27 cellular contexts compared by ENCODE assay signal in genomic region chr5:111820072-111820471, GRCh38.
DNase-seq lines count a peak whose midpoint lies in the region; TF ChIP-seq lines count a peak whose summit lies in the region.
"Had no signal": no experiment of that assay in that cellular context is flagged by ENCODE, and none has a peak within 500 bp of the region (broad histone marks: within the 10 kb centered on the region; RNA-seq: fewer than 3 reads in every experiment).

No MANE protein-coding gene starts in this region.

- H3K9me3 Mint-ChIP-seq in HFFc6: peaks cover 5% of the 10 kb centered on the region
- H3K9me3 Mint-ChIP-seq: CD4-positive, alpha-beta T cell had no signal

- H3K4me3 ChIP-seq in OCI-LY3 (ENCODE audit: low read length): no peak overlapping the region
- no peak overlapping the region for H3K4me3 ChIP-seq in lower leg skin (ENCODE audit: low read depth, poor library complexity, severe bottlenecking)
- no peak overlapping the region for H3K4me3 ChIP-seq in suprapubic skin
- H3K4me3 ChIP-seq: thyroid gland had no signal

- no peak overlapping the region for H3K27ac ChIP-seq in OCI-LY3 (ENCODE audit: low read length)
- H3K27ac ChIP-seq in suprapubic skin: no peak overlapping the region
- H3K27ac ChIP-seq: HL-60, thyroid gland had no signal

- H2AFZ ChIP-seq in OCI-LY3 (ENCODE audit: low read depth, low read length): no peak overlapping the region

- peaks cover 11% of the 10 kb centered on the region; the same call in 1 of the 2 replicates for H3K36me3 Mint-ChIP-seq in HFFc6 (ENCODE audit: low read depth)
- H3K36me3 Mint-ChIP-seq: IgD-negative memory B cell, natural killer cell had no signal

- H3K27ac Mint-ChIP-seq in HFFc6: no peak overlapping the region
- H3K27ac Mint-ChIP-seq: CD4-positive, alpha-beta T cell; IgD-negative memory B cell; mesothelial cell of epicardium; natural killer cell; T-helper 17 cell had no signal

- WGBS in lower leg skin, 2 donors: 80 to 85% methylated on average over 5 of the region's 5 CpGs
- 85% methylated on average over 5 of the region's 5 CpGs for WGBS in suprapubic skin

- H3K36me3 ChIP-seq in OCI-LY3 (replicated peaks; ENCODE audit: low read depth, low read length): no peaks in the 10 kb centered on the region
- H3K36me3 ChIP-seq in suprapubic skin: no peaks in the 10 kb centered on the region
- H3K36me3 ChIP-seq: thyroid gland had no signal

- TF ChIP-seq CTCF in HFFc6 (IDR thresholded peaks at IDR 0.05) (peak; percentile 15; the same call in 1 of the 2 replicates), OCI-LY3 (IDR thresholded peaks at IDR 0.05; ENCODE audit: low read depth, low read length) (peak; percentile 22), lower leg skin (IDR thresholded peaks at IDR 0.05) (no peak), suprapubic skin (IDR thresholded peaks at IDR 0.05) (no peak)

- intact Hi-C loops in lower leg skin (cut with DNase I; ENCODE audit: low total_unique reads): no loop called here

- H3K4me1 Mint-ChIP-seq in HFFc6 (ENCODE audit: low read depth): peaks cover 5% of the 10 kb centered on the region; the same call in 1 of the 2 replicates
- H3K4me1 Mint-ChIP-seq: IgD-negative memory B cell, natural killer cell, T-helper 17 cell had no signal

- DNase-seq in AML-193 (lab: John Stamatoyannopoulos, UW) (peak; percentile 5 to 15), HFFc6 (no peak), fibroblast of gingiva (ENCODE audit: low read depth) (peak; percentile 12), lower leg skin (ENCODE audit: low spot score in 2 of 2) (no peak), LoVo (ENCODE audit: low spot score) (no peak), suprapubic skin (ENCODE audit: low spot score in 2 of 2) (no peak)
- no peak for DNase-seq in stimulated activated CD4-positive, alpha-beta T cell treated with anti-CD3 and anti-CD28 coated beads, Interleukin-1b, Interleukin-23, amount 100 ng/mL, for 48 hours
- DNase-seq: activated naive CD4-positive, alpha-beta T cell; activated T-cell treated with anti-CD3 and anti-CD28 coated beads, Interleukin-2, amount 50 U/mL, for 1 hour; aorta; CD4-positive, alpha-beta T cell; DMS79; effector CD8-positive, alpha-beta T cell; left colon; natural killer cell; NCI-H1092 treated with DMSO at 0.1 percent for 48 hours; NCI-H2081 treated with DMSO at 0.1 percent for 48 hours; NCI-H524; posterior cingulate gyrus; stimulated activated CD4-positive, alpha-beta T cell treated with anti-CD3 and anti-CD28 coated beads, Interleukin-2, amount 100 ng/mL, for 24 hours; stimulated activated naive CD4-positive, alpha-beta T cell; T-helper 17 cell; thyroid gland had no signal

- H3K9me3 ChIP-seq in OCI-LY3 (ENCODE audit: insufficient read depth, low read length) (no peaks in the 10 kb centered on the region), suprapubic skin (no peaks in the 10 kb centered on the region)
- H3K9me3 ChIP-seq: thyroid gland had no signal

- TF ChIP-seq POLR2A in lower leg skin (IDR thresholded peaks at IDR 0.05) (no peak), suprapubic skin (IDR thresholded peaks at IDR 0.05) (no peak)

- no peaks in the 10 kb centered on the region for H4K20me1 ChIP-seq in OCI-LY3 (ENCODE audit: insufficient read depth, low read length)

- no peaks in the 10 kb centered on the region for H3K27me3 ChIP-seq in OCI-LY3 (ENCODE audit: low read depth, low read length)
- H3K27me3 ChIP-seq in suprapubic skin: no peaks in the 10 kb centered on the region
- H3K27me3 ChIP-seq: thyroid gland had no signal

- no peaks in the 10 kb centered on the region for H3K4me1 ChIP-seq in OCI-LY3 (ENCODE audit: low read length)
- no peaks in the 10 kb centered on the region for H3K4me1 ChIP-seq in suprapubic skin
- H3K4me1 ChIP-seq: thyroid gland had no signal

- no peaks in the 10 kb centered on the region for H3K79me2 ChIP-seq in OCI-LY3 (ENCODE audit: low read length)

- H3K4me2 ChIP-seq in OCI-LY3 (ENCODE audit: low read length): no peak overlapping the region

- H3K4me3 Mint-ChIP-seq in HFFc6: no peak overlapping the region
- H3K4me3 Mint-ChIP-seq: CD4-positive, alpha-beta T cell; IgD-negative memory B cell; mesothelial cell of epicardium; natural killer cell; T-helper 17 cell had no signal

- no peaks in the 10 kb centered on the region; the same call in 1 of the 2 replicates for H3K27me3 Mint-ChIP-seq in HFFc6 (ENCODE audit: insufficient read depth)
- H3K27me3 Mint-ChIP-seq: CD4-positive, alpha-beta T cell; IgD-negative memory B cell; T-helper 17 cell had no signal

- H3K9ac ChIP-seq in OCI-LY3 (ENCODE audit: low read length): no peak overlapping the region

- no peak for TF ChIP-seq EP300 in suprapubic skin (IDR thresholded peaks at IDR 0.05)

Comparison
In these comparisons a context has a peak if more than half of its experiments do, and no peak if none do; other contexts are left out.
1. DNase-seq: peak in AML-193 (2 of 2) and fibroblast of gingiva (single experiment); none in HFFc6 (single experiment), lower leg skin (0 of 2), LoVo (single experiment), suprapubic skin (0 of 2) and stimulated activated CD4-positive, alpha-beta T cell treated with anti-CD3 and anti-CD28 coated beads, Interleukin-1b, Interleukin-23, amount 100 ng/mL, for 48 hours (single experiment).
2. CTCF ChIP-seq: peak in HFFc6 (single experiment) and OCI-LY3 (single experiment); none in lower leg skin (0 of 3) and suprapubic skin (0 of 2).